Comparison of ENCODE assay signal across 1 cellular context in genomic region chr3:9780451-9780797, GRCh38.
A peak's percentile ranks its signal among the peaks of the same experiment; 100 is the strongest.
TF ChIP-seq lines count a peak whose summit lies in the region.

No MANE protein-coding gene starts in this region.

TF ChIP-seq in K562, 482 proteins besides CTCF, POLR2A, EP300 and RAD21:
- no peak for TF ChIP-seq FOXP4 (CRISPR knock-in tag; IDR thresholded peaks at IDR 0.05; ENCODE audit: borderline replicate concordance)
- no peak for TF ChIP-seq ELK3 (CRISPR knock-in tag; IDR thresholded peaks at IDR 0.05)
- TF ChIP-seq CEBPG (CRISPR knock-in tag; IDR thresholded peaks at IDR 0.05), result 0 out of 2 replicates have a peak, but pooled peaks have one; percentile 10
- TF ChIP-seq CEBPG (tag; conservative IDR thresholded peaks at IDR 0.05 in 1 of 2, IDR thresholded peaks at IDR 0.05 in 1 of 2), result no peak
- TF ChIP-seq MEIS2 (IDR thresholded peaks at IDR 0.05; ENCODE audit: partially characterized antibody), result no peak
- TF ChIP-seq ATF2 (CRISPR knock-in tag; IDR thresholded peaks at IDR 0.05), result no peak
- TF ChIP-seq CBX3 (IDR thresholded peaks at IDR 0.05; ENCODE audit: borderline replicate concordance in 1 of 2, low read length in 2 of 2), result no peak
- TF ChIP-seq BCOR (IDR thresholded peaks at IDR 0.05), result no peak
- TF ChIP-seq GTF2B (IDR thresholded peaks at IDR 0.05; ENCODE audit: extremely low read depth, insufficient read length), result no peak
- TF ChIP-seq POLR2G (IDR thresholded peaks at IDR 0.05; ENCODE audit: low read depth, low read length), result peak; percentile 62
- 0 out of 2 replicates have a peak, but pooled peaks have one; percentile 22 for TF ChIP-seq CEBPB (tag; IDR thresholded peaks at IDR 0.05)
- TF ChIP-seq ID3 (CRISPR knock-in tag; IDR thresholded peaks at IDR 0.05), result no peak
- no peak for TF ChIP-seq ID3 (tag; IDR thresholded peaks at IDR 0.05)
- TF ChIP-seq RBFOX2 (IDR thresholded peaks at IDR 0.05; ENCODE audit: low read depth, low read length), result peak; percentile 35; the same call in 1 of the 2 replicates
